8 cellular contexts compared by ENCODE assay signal in the genomic region with DNA sequence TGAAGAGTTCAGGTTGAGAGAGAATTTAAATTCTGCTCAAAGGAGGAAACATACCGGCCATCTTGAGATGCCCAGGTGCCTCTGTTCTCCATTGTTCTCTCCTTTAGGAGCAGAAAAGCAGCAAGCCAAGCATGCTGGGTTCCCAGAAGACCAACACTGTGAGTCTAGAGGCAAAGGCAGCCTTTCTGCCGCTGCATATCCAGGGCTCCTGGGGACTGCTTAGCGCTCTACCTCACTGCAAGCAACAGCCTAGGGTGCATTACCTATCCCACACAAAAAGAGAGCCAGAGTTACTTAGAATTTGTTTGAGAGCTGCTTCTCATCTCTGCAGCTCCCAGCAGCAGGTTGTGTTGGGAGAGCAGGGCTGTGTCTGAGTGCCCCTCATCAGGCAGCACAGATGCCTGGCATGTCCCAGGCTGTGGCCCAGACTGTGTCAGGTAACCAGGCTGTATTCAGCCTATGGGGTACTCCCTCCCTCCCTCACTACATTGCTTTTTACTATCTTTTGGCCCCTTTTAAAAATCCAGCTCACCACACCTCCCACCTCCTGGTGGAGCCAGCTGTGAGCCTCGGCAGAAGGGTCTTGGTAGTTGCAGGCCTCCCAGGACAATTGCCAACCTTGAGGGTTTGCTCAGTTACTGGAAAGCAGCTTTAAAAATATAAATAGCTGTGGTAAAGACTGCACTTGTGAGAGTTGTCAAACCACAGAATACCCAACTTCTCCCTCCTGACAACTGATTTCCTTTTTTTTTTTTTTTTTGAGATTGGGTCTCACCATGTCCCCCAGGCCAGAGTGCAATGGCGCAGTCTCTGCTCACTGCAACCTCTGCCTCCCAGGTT. TPM values are rescaled to one million over a fixed set of nuclear protein-coding genes. Genes with fewer than 3 reads are reported as not detected.
DNase-seq lines count a peak whose midpoint lies in the region; ATAC-seq and TF ChIP-seq lines count a peak whose summit lies in the region.

No MANE protein-coding gene starts in this region.

- peak overlapping the region; percentile 46 for H3K27ac ChIP-seq in HL-60 (replicated peaks)

- no peaks in the 10 kb centered on the region for H3K27me3 ChIP-seq in HL-60 (ENCODE audit: insufficient read depth, poor library complexity, severe bottlenecking)

- DNase-seq in GM12865 (ENCODE audit: low read depth) (peak; percentile 80), HL-60 (ENCODE audit: low read depth in 1 of 2, low spot score in 1 of 2) (peak in 1 of 2 experiments; percentile 72), mucosa of gallbladder (ENCODE audit: low spot score) (no peak), putamen (ENCODE audit: low spot score) (no peak), NCI-H748 (lab: John Stamatoyannopoulos, UW; ENCODE audit: unreplicated experiment) (no peak), NCI-H226 (no peak)
- DNase-seq in central memory CD8-positive, alpha-beta T cell (ENCODE audit: low spot score in 2 of 2): no peak

- H3K9me3 Mint-ChIP-seq in central memory CD8-positive, alpha-beta T cell: no peaks in the 10 kb centered on the region

- H3K4me1 Mint-ChIP-seq in central memory CD8-positive, alpha-beta T cell: peaks cover 33% of the 10 kb centered on the region

- peak; percentile 81 for ATAC-seq in GM21447 (IDR thresholded peaks at IDR 0.05; ENCODE audit: unreplicated experiment)
- ATAC-seq in central memory CD8-positive, alpha-beta T cell (replicated peaks; ENCODE audit: extremely low read depth, poor library complexity, severe bottlenecking): peak; percentile 56

- H3K36me3 Mint-ChIP-seq in central memory CD8-positive, alpha-beta T cell (ENCODE audit: insufficient read depth): no peaks in the 10 kb centered on the region

- no peak for TF ChIP-seq CTCF in GM12865 (IDR thresholded peaks at IDR 0.05; ENCODE audit: insufficient read depth, low read depth, low read length, missing control alignments)
- no peak for TF ChIP-seq CTCF in HL-60 (IDR thresholded peaks at IDR 0.05; ENCODE audit: insufficient read depth, low read length)

- H3K27ac Mint-ChIP-seq in central memory CD8-positive, alpha-beta T cell (ENCODE audit: low read depth): no peak overlapping the region

- peak overlapping the region; percentile 50 for H3K4me3 Mint-ChIP-seq in central memory CD8-positive, alpha-beta T cell

- H3K4me3 ChIP-seq in GM12865 (ENCODE audit: low read depth, low read length) (peak overlapping the region; percentile 14), HL-60 (replicated peaks; ENCODE audit: insufficient read depth, low read length) (no peak overlapping the region)

- H3K27me3 Mint-ChIP-seq in central memory CD8-positive, alpha-beta T cell: peaks cover 7% of the 10 kb centered on the region

RNA-seq across cellular contexts. Expression of gene BCL2L10, which starts 30.2 kb away (rescaled TPM):
- 4.7 TPM for total RNA-seq in mucosa of gallbladder
